ENCODE assay signal across 15 cellular contexts in genomic region chr12:29561736-29562135, GRCh38.
A peak's percentile ranks its signal among the peaks of the same experiment; 100 is the strongest.
DNase-seq lines count a peak whose midpoint lies in the region; ATAC-seq and TF ChIP-seq lines count a peak whose summit lies in the region.
"Had no signal": no experiment of that assay in that cellular context is flagged by ENCODE, and none has a peak within 500 bp of the region (broad histone marks: within the 10 kb centered on the region; RNA-seq: fewer than 3 reads in every experiment).

No MANE protein-coding gene starts in this region.

- H3K4me3 Mint-ChIP-seq in H9 = no peak overlapping the region
- H3K4me3 Mint-ChIP-seq: activated CD8-positive, alpha-beta T cell treated with anti-CD3 and anti-CD28 coated beads, Interleukin-2, amount 10 ng/mL, durations not matched to agents 7 days and 5 days had no signal

- intact Hi-C loops in lower lobe of right lung (cut with DNase I) (no loop called here), spleen (cut with DNase I; ENCODE audit: low total_unique reads) (no loop called here)

- ATAC-seq in lower lobe of right lung = no peak
- ATAC-seq: activated CD8-positive, alpha-beta T cell treated with anti-CD3 and anti-CD28 coated beads, Interleukin-2, amount 10 ng/mL, durations not matched to agents 7 days and 5 days had no signal

- peak overlapping the region; percentile 74 for H3K27ac ChIP-seq in GM23248
- peak overlapping the region; percentile 45 for H3K27ac ChIP-seq in brain microvascular endothelial cell
- peak overlapping the region; percentile 74 for H3K27ac ChIP-seq in lower lobe of right lung
- peak overlapping the region; percentile 11 to 85 (median 80) for H3K27ac ChIP-seq in spleen
- no peak overlapping the region for H3K27ac ChIP-seq in H9 (ENCODE audit: insufficient read length, low read depth, low read length)

- no peak overlapping the region for H3K56ac ChIP-seq in H9 (ENCODE audit: insufficient read length, low read depth, low read length)

- no peak overlapping the region for H4K91ac ChIP-seq in H9 (ENCODE audit: insufficient read length, low read depth, low read length)

- H4K20me1 ChIP-seq in GM23248 (ENCODE audit: insufficient read depth) (no peaks in the 10 kb centered on the region), H9 (ENCODE audit: control insufficient read depth, insufficient read depth, insufficient read length) (no peaks in the 10 kb centered on the region)

- no peak overlapping the region for H2BK120ac ChIP-seq in H9 (ENCODE audit: low read depth, low read length, poor library complexity, severe bottlenecking)

- no peak overlapping the region for H3T11ph ChIP-seq in H9 (ENCODE audit: low read length)

- no peak overlapping the region for H4K8ac ChIP-seq in H9 (replicated peaks; ENCODE audit: insufficient read length, low read depth, low read length)

- no peak overlapping the region for H3K14ac ChIP-seq in H9 (ENCODE audit: insufficient read depth, low read length)

- peak overlapping the region; percentile 41 for H3K4me3 ChIP-seq in GM23248
- no peak overlapping the region for H3K4me3 ChIP-seq in brain microvascular endothelial cell (ENCODE audit: low read depth, low read length)
- no peak overlapping the region for H3K4me3 ChIP-seq in lower lobe of right lung
- no peak overlapping the region for H3K4me3 ChIP-seq in spleen

- no peaks in the 10 kb centered on the region for H3K9me2 ChIP-seq in GM23248 (ENCODE audit: insufficient read depth)

- no peak overlapping the region for H4K5ac ChIP-seq in H9 (ENCODE audit: insufficient read length, low read depth, low read length)

- no peak overlapping the region for H3K23ac ChIP-seq in H9 (ENCODE audit: insufficient read length, low read depth, low read length)

- 2% methylated on average over 2 of the region's 2 CpGs for WGBS in GM23248 (ENCODE audit: low coverage in 1 of 2, low lambda C conversion rate in 2 of 2, missing lambda C conversion rate in 2 of 2), 2 experiments
- 39 to 63% (median 44%) methylated on average over 2 of the region's 2 CpGs for WGBS in spleen, 5 donors
- WGBS in H9 (ENCODE audit: extremely low coverage, insufficient read length, low lambda C conversion rate) = no CpG with 5 or more reads among the region's 2 CpGs

- H2AK5ac ChIP-seq in H9 (ENCODE audit: insufficient read length, low read length) = no peak overlapping the region

- H2BK5ac ChIP-seq in H9 (ENCODE audit: insufficient read length, low read length) = no peak overlapping the region

- H3K79me1 ChIP-seq in H9 (ENCODE audit: insufficient read depth, low read depth, low read length, poor library complexity, severe bottlenecking) = no peaks in the 10 kb centered on the region

- peaks cover 16% of the 10 kb centered on the region; the same call in 1 of the 2 replicates for H3F3A ChIP-seq in GM23248 (ENCODE audit: insufficient read depth)

- H2AFZ ChIP-seq in GM23248 (peak overlapping the region; percentile 32; the same call in 1 of the 2 replicates), H9 (ENCODE audit: low read length) (no peak overlapping the region)

- no peaks in the 10 kb centered on the region for H3K27me3 ChIP-seq in GM23248 (replicated peaks; ENCODE audit: insufficient read depth)
- H3K27me3 ChIP-seq in brain microvascular endothelial cell (replicated peaks) = no peaks in the 10 kb centered on the region
- no peaks in the 10 kb centered on the region for H3K27me3 ChIP-seq in lower lobe of right lung (ENCODE audit: low read depth)
- no peaks in the 10 kb centered on the region for H3K27me3 ChIP-seq in spleen (replicated peaks in 1 of 7)
- no peaks in the 10 kb centered on the region for H3K27me3 ChIP-seq in H9 (ENCODE audit: insufficient read depth, low read length)

- in situ Hi-C loops in GM23248 (cut with MboI) (no loop called here), brain microvascular endothelial cell (cut with HindIII; ENCODE audit: low pct_ligation_motif_present, low sequenced_read_pairs) (no loop called here)

- TF ChIP-seq POLR2A in spleen (IDR thresholded peaks at IDR 0.05) = no peak

- H3K4me1 ChIP-seq in GM23248 (ENCODE audit: insufficient read depth) (peaks cover 18% of the 10 kb centered on the region), lower lobe of right lung (peaks cover 64% of the 10 kb centered on the region), spleen (peaks cover 21 to 72% (median 55%) of the 10 kb centered on the region in 6 donors), H9 (ENCODE audit: insufficient read depth, low read length) (no peaks in the 10 kb centered on the region; the same call in 1 of the 2 replicates)
- H3K4me1 ChIP-seq: Caco-2 had no signal

- TF ChIP-seq CTCF in brain microvascular endothelial cell (IDR thresholded peaks at IDR 0.05; ENCODE audit: low read depth, low read length, missing control alignments) = no peak
- TF ChIP-seq CTCF in lower lobe of right lung (IDR thresholded peaks at IDR 0.05) = no peak
- TF ChIP-seq CTCF in spleen (IDR thresholded peaks at IDR 0.05 in 8 of 11, conservative IDR thresholded peaks at IDR 0.05 in 3 of 11) = no peak
- no peak for TF ChIP-seq CTCF in H9 (conservative IDR thresholded peaks at IDR 0.05)

- H3K79me2 ChIP-seq in GM23248 (ENCODE audit: insufficient read depth) = no peaks in the 10 kb centered on the region
- H3K79me2 ChIP-seq in H9 (ENCODE audit: insufficient read depth, low read length) = no peaks in the 10 kb centered on the region

- no peak overlapping the region for H3K27ac Mint-ChIP-seq in H9
- H3K27ac Mint-ChIP-seq: activated CD8-positive, alpha-beta T cell treated with anti-CD3 and anti-CD28 coated beads, Interleukin-2, amount 10 ng/mL, durations not matched to agents 7 days and 5 days had no signal

- no peaks in the 10 kb centered on the region for H3K23me2 ChIP-seq in H9 (ENCODE audit: insufficient read length, low read depth, low read length, poor library complexity, severe bottlenecking)

- H3K36me3 ChIP-seq in GM23248 (ENCODE audit: low read depth) (no peaks in the 10 kb centered on the region), brain microvascular endothelial cell (replicated peaks) (no peaks in the 10 kb centered on the region), lower lobe of right lung (no peaks in the 10 kb centered on the region), spleen (peaks cover 0 to 20% (median under 1%) of the 10 kb centered on the region in 6 donors)

- H2BK12ac ChIP-seq in H9 (ENCODE audit: insufficient read length, low read depth, low read length) = no peak overlapping the region

- H3K9me3 Mint-ChIP-seq in H9 = peaks cover 8 to 13% of the 10 kb centered on the region in 2 experiments; a peak in 4 of 5 replicates

- H2BK15ac ChIP-seq in H9 (ENCODE audit: low read depth, low read length) = no peak overlapping the region

- H3K4me2 ChIP-seq in GM23248 (ENCODE audit: unreplicated experiment) (peak overlapping the region; percentile 38), H9 (ENCODE audit: insufficient read depth, insufficient read length, low read length) (no peak overlapping the region)

- peaks cover 17 to 29% of the 10 kb centered on the region in 2 experiments for H3K4me1 Mint-ChIP-seq in H9

- peaks cover 18 to 25% (median 24%) of the 10 kb centered on the region in 3 experiments for H3K36me3 Mint-ChIP-seq in H9 (ENCODE audit: insufficient read depth in 1 of 3, low read depth in 3 of 3)

- H3K9ac ChIP-seq in GM23248 = peak overlapping the region; percentile 51
- H3K9ac ChIP-seq in H9 (ENCODE audit: extremely low read depth, insufficient read length, low read length) = no peak overlapping the region

- no peak overlapping the region for H3K4ac ChIP-seq in H9 (ENCODE audit: low read depth, low read length)

- no peak overlapping the region for H3K18ac ChIP-seq in H9 (ENCODE audit: insufficient read length, low read depth, low read length)

- H3K9me3 ChIP-seq in GM23248 (ENCODE audit: low read depth) (no peaks in the 10 kb centered on the region), lower lobe of right lung (no peaks in the 10 kb centered on the region), spleen (no peaks in the 10 kb centered on the region), H9 (ENCODE audit: control insufficient read depth, low read depth, low read length) (no peaks in the 10 kb centered on the region)
- H3K9me3 ChIP-seq: Caco-2 had no signal

- H3K27me3 Mint-ChIP-seq in H9 (ENCODE audit: low read depth) = no peaks in the 10 kb centered on the region

- H2BK20ac ChIP-seq in H9 (ENCODE audit: low read depth, low read length, poor library complexity, severe bottlenecking) = no peak overlapping the region

- DNase-seq in GM23248 = no peak
- DNase-seq in brain microvascular endothelial cell = no peak
- DNase-seq in lower lobe of right lung = no peak
- DNase-seq in spleen = no peak
- DNase-seq in H9 = no peak
- no peak for DNase-seq in DMS114 treated with DMSO at 0.1 percent for 48 hours (lab: John Stamatoyannopoulos, UW; ENCODE audit: unreplicated experiment)
- no peak for DNase-seq in HuH-7 (ENCODE audit: low spot score)
- no peak for DNase-seq in NCI-H146 treated with DMSO at 0.1 percent for 48 hours (lab: John Stamatoyannopoulos, UW; ENCODE audit: unreplicated experiment)
- DNase-seq: activated CD8-positive, alpha-beta T cell treated with anti-CD3 and anti-CD28 coated beads, Interleukin-2, amount 10 ng/mL, durations not matched to agents 7 days and 5 days; Caco-2; Kasumi-1; mesendoderm; NCI-H1694 treated with DMSO at 0.1 percent for 48 hours; NCI-H524 treated with DMSO at 0.1 percent for 48 hours; nucleus accumbens had no signal
